Comparison of ENCODE assay signal across 8 cellular contexts in genomic region chr3:57228734-57229505, GRCh38. TPM values are rescaled to one million over a fixed set of nuclear protein-coding genes. Genes with fewer than 3 reads are reported as not detected.
DNase-seq lines count a peak whose midpoint lies in the region; ATAC-seq and TF ChIP-seq lines count a peak whose summit lies in the region.

No MANE protein-coding gene starts in this region.

- H3K27ac ChIP-seq in OCI-LY1 (ENCODE audit: low read depth, low read length, poor library complexity, severe bottlenecking): peak overlapping the region; percentile 54
- H3K27ac ChIP-seq in mesendoderm (ENCODE audit: low read depth, low read length): no peak overlapping the region
- H3K27ac ChIP-seq in vagina: peak overlapping the region; percentile 91

- H3K4ac ChIP-seq in mesendoderm (ENCODE audit: low read depth, low read length): no peak overlapping the region

- peak overlapping the region; percentile 92 for H3K9ac ChIP-seq in OCI-LY1 (ENCODE audit: low read length)
- H3K9ac ChIP-seq in mesendoderm (ENCODE audit: low read length): peak overlapping the region; percentile 75

- H3K79me2 ChIP-seq in OCI-LY1 (ENCODE audit: insufficient read depth, low read length) (peaks cover 36% of the 10 kb centered on the region), mesendoderm (ENCODE audit: control insufficient read depth, insufficient read depth, low read length) (peaks cover 4% of the 10 kb centered on the region)

- TF ChIP-seq POLR2A in vagina (IDR thresholded peaks at IDR 0.05): no peak

- peak overlapping the region; percentile 91 for H3K4me3 ChIP-seq in OCI-LY1 (ENCODE audit: low read depth, low read length, poor library complexity, severe bottlenecking)
- peak overlapping the region; percentile 78 for H3K4me3 ChIP-seq in mesendoderm (ENCODE audit: low read length)
- peak overlapping the region; percentile 81 to 93 for H3K4me3 ChIP-seq in vagina

- H3K79me1 ChIP-seq in mesendoderm (ENCODE audit: low read length): peaks cover 2% of the 10 kb centered on the region

- no peak overlapping the region for H4K5ac ChIP-seq in mesendoderm (ENCODE audit: low read length)

- TF ChIP-seq CTCF in OCI-LY1 (IDR thresholded peaks at IDR 0.05; ENCODE audit: low read length): no peak
- TF ChIP-seq CTCF in vagina (IDR thresholded peaks at IDR 0.05): no peak

- H3F3A ChIP-seq in OCI-LY1 (ENCODE audit: insufficient read depth, low read length): no peaks in the 10 kb centered on the region

- intact Hi-C loops in activated naive CD4-positive, alpha-beta T cell treated with anti-CD3 and anti-CD28 coated beads for 36 hours (cut with micrococcal nuclease): loop anchor here (2.0 to 5.0 kb wide), 7 partner anchors 127 to 672 kb away; partner anchors contain the start of genes CCDC66, DENND6A and TASOR
- intact Hi-C loops in vagina (cut with DNase I): no loop called here

- ATAC-seq in HG03095 (IDR thresholded peaks at IDR 0.05; ENCODE audit: unreplicated experiment): no peak

- DNase-seq in activated naive CD4-positive, alpha-beta T cell treated with anti-CD3 and anti-CD28 coated beads for 36 hours: peak; percentile 23
- no peak for DNase-seq in activated naive CD4-positive, alpha-beta T cell treated with Interleukin-2 at 50 U/mL for 16 hours
- DNase-seq in cerebellar cortex (ENCODE audit: low spot score) (peak; percentile 9), mesendoderm (no peak), vagina (ENCODE audit: extremely low spot score in 2 of 2) (no peak)
- no peak for DNase-seq in stimulated activated CD4-positive, alpha-beta T cell treated with anti-CD3 and anti-CD28 coated beads, Interleukin-4, amount 100 ng/mL, for 4 hours

- H3K27me3 Mint-ChIP-seq in activated naive CD4-positive, alpha-beta T cell treated with anti-CD3 and anti-CD28 coated beads for 36 hours (ENCODE audit: low read depth): no peaks in the 10 kb centered on the region

- H3K27me3 ChIP-seq in OCI-LY1 (ENCODE audit: insufficient read depth, low read length): no peaks in the 10 kb centered on the region
- no peaks in the 10 kb centered on the region for H3K27me3 ChIP-seq in mesendoderm (ENCODE audit: insufficient read depth, low read length, poor library complexity)
- no peaks in the 10 kb centered on the region for H3K27me3 ChIP-seq in vagina

- H3K56ac ChIP-seq in mesendoderm (ENCODE audit: low read length): no peak overlapping the region

- peak overlapping the region; percentile 92 for H3K4me2 ChIP-seq in OCI-LY1 (ENCODE audit: low read length)
- peak overlapping the region; percentile 70 for H3K4me2 ChIP-seq in mesendoderm (ENCODE audit: low read length)

- H3K9me3 ChIP-seq in OCI-LY1 (ENCODE audit: low read length): no peaks in the 10 kb centered on the region; the same call in 1 of the 2 replicates
- H3K9me3 ChIP-seq in vagina: no peaks in the 10 kb centered on the region

- no peak overlapping the region for H2BK5ac ChIP-seq in mesendoderm (ENCODE audit: low read length)

- H3K36me3 Mint-ChIP-seq in activated naive CD4-positive, alpha-beta T cell treated with anti-CD3 and anti-CD28 coated beads for 36 hours (ENCODE audit: low read depth): no peaks in the 10 kb centered on the region

- no peaks in the 10 kb centered on the region for H3K9me3 Mint-ChIP-seq in activated naive CD4-positive, alpha-beta T cell treated with anti-CD3 and anti-CD28 coated beads for 36 hours

- no peak overlapping the region for H4K8ac ChIP-seq in mesendoderm (ENCODE audit: low read depth, low read length)

- peaks cover 27% of the 10 kb centered on the region for H3K4me1 Mint-ChIP-seq in activated naive CD4-positive, alpha-beta T cell treated with anti-CD3 and anti-CD28 coated beads for 36 hours (ENCODE audit: low read depth)

- no peak overlapping the region for H2BK15ac ChIP-seq in mesendoderm (replicated peaks; ENCODE audit: low read depth)

- H3K27ac Mint-ChIP-seq in activated naive CD4-positive, alpha-beta T cell treated with anti-CD3 and anti-CD28 coated beads for 36 hours: peak overlapping the region; percentile 61

- H2AFZ ChIP-seq in OCI-LY1 (ENCODE audit: low read length): 0 out of 2 replicates have a peak overlapping the region, but pooled peaks have one; percentile 18

- no peak overlapping the region for H3K23ac ChIP-seq in mesendoderm (ENCODE audit: low read length)

- no peak overlapping the region for H2BK120ac ChIP-seq in mesendoderm (ENCODE audit: low read depth, low read length)

- H3K36me3 ChIP-seq in OCI-LY1 (ENCODE audit: insufficient read depth, low read length) (no peaks in the 10 kb centered on the region; the same call in 1 of the 2 replicates), mesendoderm (ENCODE audit: control insufficient read depth, insufficient read depth, low read length) (no peaks in the 10 kb centered on the region), vagina (no peaks in the 10 kb centered on the region)

- no peaks in the 10 kb centered on the region for H4K20me1 ChIP-seq in OCI-LY1 (ENCODE audit: insufficient read depth, low read length)

- no CpG with 5 or more reads among the region's 7 CpGs for WGBS in mesendoderm (ENCODE audit: extremely low coverage, insufficient coverage, low lambda C conversion rate)

- peaks cover 28% of the 10 kb centered on the region for H3K4me1 ChIP-seq in OCI-LY1 (ENCODE audit: insufficient read depth, low read length, severe bottlenecking)
- H3K4me1 ChIP-seq in mesendoderm (ENCODE audit: control insufficient read depth, low read depth, low read length): peaks cover 3% of the 10 kb centered on the region
- peaks cover 41% of the 10 kb centered on the region for H3K4me1 ChIP-seq in vagina

- H2AK5ac ChIP-seq in mesendoderm (ENCODE audit: low read length): no peak overlapping the region

- CTCF ChIA-PET in activated naive CD4-positive, alpha-beta T cell treated with anti-CD3 and anti-CD28 coated beads for 36 hours (lab: Charles Lee): interaction anchor here (0.6 to 3.0 kb wide), 5 partner anchors 17 to 888 kb away, joined by 3 to 10 read pairs (median 4); no protein-coding TSS in a partner anchor

- H3K4me3 Mint-ChIP-seq in activated naive CD4-positive, alpha-beta T cell treated with anti-CD3 and anti-CD28 coated beads for 36 hours: peak overlapping the region; percentile 88

- no peak overlapping the region for H3K18ac ChIP-seq in mesendoderm (ENCODE audit: low read length)

- no peaks in the 10 kb centered on the region for H3K9me2 ChIP-seq in OCI-LY1 (ENCODE audit: low read depth, low read length)

RNA-seq across cellular contexts. Expression of gene APPL1, which starts 1.4 kb away (rescaled TPM):
- 10 to 100 TPM; 30.8 to 35.1 TPM for total RNA-seq in activated naive CD4-positive, alpha-beta T cell treated with anti-CD3 and anti-CD28 coated beads for 36 hours
- polyA plus RNA-seq in mesendoderm (2013, experiment 1 of 2): 26.5 TPM
- polyA plus RNA-seq in mesendoderm (2013, experiment 2 of 2): 26.4 TPM
- total RNA-seq in vagina: 28.2 TPM

RNA-seq across cellular contexts. Expression of gene HESX1, which starts 29.1 kb away (rescaled TPM):
- 1 to 10 TPM; 1.5 to 1.6 TPM for total RNA-seq in activated naive CD4-positive, alpha-beta T cell treated with anti-CD3 and anti-CD28 coated beads for 36 hours
- polyA plus RNA-seq in mesendoderm (2013, experiment 1 of 2): 1.3 TPM
- 1.4 TPM for polyA plus RNA-seq in mesendoderm (2013, experiment 2 of 2)
- total RNA-seq in vagina: not detected

Comparison
In these comparisons a context has a peak if more than half of its experiments do, and no peak if none do; other contexts are left out.
1. DNase-seq: peak in activated naive CD4-positive, alpha-beta T cell treated with anti-CD3 and anti-CD28 coated beads for 36 hours (single experiment) and cerebellar cortex (single experiment); none in activated naive CD4-positive, alpha-beta T cell treated with Interleukin-2 at 50 U/mL for 16 hours (single experiment), mesendoderm (single experiment), vagina (0 of 2) and stimulated activated CD4-positive, alpha-beta T cell treated with anti-CD3 and anti-CD28 coated beads, Interleukin-4, amount 100 ng/mL, for 4 hours (0 of 2).
2. Peak in every context shown above with its lines, with median percentiles within 50 percentile points of each other: H3K4me3 ChIP-seq.